Comparison of ENCODE assay signal across 8 cellular contexts in the genomic region with DNA sequence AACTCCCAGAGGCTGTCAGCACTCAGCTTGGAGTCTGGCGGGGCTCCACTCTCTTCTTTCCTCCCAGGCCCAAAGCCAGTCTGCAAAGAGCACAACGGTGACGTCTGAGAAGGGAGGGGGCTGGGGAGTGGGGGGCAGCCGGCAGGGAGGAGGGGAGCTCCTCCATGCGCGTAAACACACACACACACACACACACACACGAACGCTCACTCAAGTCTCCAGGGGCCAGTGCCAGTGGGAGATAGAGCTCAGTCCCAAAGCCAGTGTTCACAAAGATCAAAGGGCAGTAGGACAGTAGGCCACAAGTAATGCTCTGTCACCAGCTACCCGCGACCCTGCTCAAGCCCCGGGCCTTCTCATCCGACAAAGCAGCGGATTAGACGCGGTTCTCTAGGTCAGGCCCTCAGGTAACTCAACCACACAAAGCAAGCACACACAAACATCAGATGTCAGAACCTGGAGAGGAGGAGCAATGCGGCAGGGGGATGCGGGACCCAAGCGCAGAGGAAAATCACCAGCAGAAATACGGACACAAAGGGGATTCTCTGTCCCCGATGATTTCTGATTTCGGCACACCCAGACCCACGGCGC. TPM values are rescaled to one million over a fixed set of nuclear protein-coding genes. Genes with fewer than 3 reads are reported as not detected.
DNase-seq lines count a peak whose midpoint lies in the region; ATAC-seq, FAIRE-seq and TF ChIP-seq lines count a peak whose summit lies in the region.

No MANE protein-coding gene starts in this region.

- ATAC-seq in SK-N-SH treated with all-trans-retinoic acid at 6 μM for 48 hours (peak; percentile 34), natural killer cell (peak in 1 of 3 donors; percentile 15), HG03342 (IDR thresholded peaks at IDR 0.05; ENCODE audit: unreplicated experiment) (no peak)

- TF ChIP-seq CTCF in natural killer cell (IDR thresholded peaks at IDR 0.05) (no peak), GM10266 (IDR thresholded peaks at IDR 0.05; ENCODE audit: control insufficient read depth, insufficient read depth, low read depth, missing control alignments) (no peak)

- peaks cover 16 to 22% of the 10 kb centered on the region in 2 donors for H3K4me1 Mint-ChIP-seq in natural killer cell

- peak overlapping the region; percentile 22 for H3K4me3 Mint-ChIP-seq in natural killer cell

- intact Hi-C loops in natural killer cell (cut with micrococcal nuclease), result no loop called here

- DNase-seq in GM03348 (ENCODE audit: low spot score) (peak; percentile 60), frontal cortex (ENCODE audit: low spot score in 2 of 2) (peak; percentile 72 to 76), natural killer cell (no peak), GM10266 (ENCODE audit: extremely low spot score) (no peak), HPDE6-E6E7 (ENCODE audit: extremely low spot score) (no peak), germinal center (ENCODE audit: low spot score) (no peak)

- peaks cover 23 to 32% of the 10 kb centered on the region in 2 donors for H3K27me3 Mint-ChIP-seq in natural killer cell (ENCODE audit: low read depth in 2 of 2)

- H3K9me3 Mint-ChIP-seq in natural killer cell, result no peaks in the 10 kb centered on the region

- no peak overlapping the region for H3K27ac Mint-ChIP-seq in natural killer cell

- H3K36me3 Mint-ChIP-seq in natural killer cell, result no peaks in the 10 kb centered on the region

- FAIRE-seq in frontal cortex (lab: Jason Lieb, UNC), result no peak

TF ChIP-seq in SK-N-SH treated with all-trans-retinoic acid at 6 μM for 48 hours, 23 proteins besides CTCF, POLR2A, EP300 and RAD21:
- no peak for TF ChIP-seq ZFP3 (CRISPR knock-in tag; IDR thresholded peaks at IDR 0.05)
- TF ChIP-seq OSR1 (CRISPR knock-in tag; IDR thresholded peaks at IDR 0.05), result no peak
- no peak for TF ChIP-seq TOX (CRISPR knock-in tag; IDR thresholded peaks at IDR 0.05; ENCODE audit: borderline replicate concordance)
- TF ChIP-seq ZNF565 (CRISPR knock-in tag; conservative IDR thresholded peaks at IDR 0.05; ENCODE audit: low read depth), result no peak
- no peak for TF ChIP-seq ISL1 (CRISPR knock-in tag; IDR thresholded peaks at IDR 0.05)
- TF ChIP-seq, protein P1, sequence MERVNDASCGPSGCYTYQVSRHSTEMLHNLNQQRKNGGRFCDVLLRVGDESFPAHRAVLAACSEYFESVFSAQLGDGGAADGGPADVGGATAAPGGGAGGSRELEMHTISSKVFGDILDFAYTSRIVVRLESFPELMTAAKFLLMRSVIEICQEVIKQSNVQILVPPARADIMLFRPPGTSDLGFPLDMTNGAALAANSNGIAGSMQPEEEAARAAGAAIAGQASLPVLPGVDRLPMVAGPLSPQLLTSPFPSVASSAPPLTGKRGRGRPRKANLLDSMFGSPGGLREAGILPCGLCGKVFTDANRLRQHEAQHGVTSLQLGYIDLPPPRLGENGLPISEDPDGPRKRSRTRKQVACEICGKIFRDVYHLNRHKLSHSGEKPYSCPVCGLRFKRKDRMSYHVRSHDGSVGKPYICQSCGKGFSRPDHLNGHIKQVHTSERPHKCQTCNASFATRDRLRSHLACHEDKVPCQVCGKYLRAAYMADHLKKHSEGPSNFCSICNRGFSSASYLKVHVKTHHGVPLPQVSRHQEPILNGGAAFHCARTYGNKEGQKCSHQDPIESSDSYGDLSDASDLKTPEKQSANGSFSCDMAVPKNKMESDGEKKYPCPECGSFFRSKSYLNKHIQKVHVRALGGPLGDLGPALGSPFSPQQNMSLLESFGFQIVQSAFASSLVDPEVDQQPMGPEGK (CRISPR knock-in tag; IDR thresholded peaks at IDR 0.05; ENCODE audit: borderline replicate concordance), result no peak
- TF ChIP-seq, protein P2, sequence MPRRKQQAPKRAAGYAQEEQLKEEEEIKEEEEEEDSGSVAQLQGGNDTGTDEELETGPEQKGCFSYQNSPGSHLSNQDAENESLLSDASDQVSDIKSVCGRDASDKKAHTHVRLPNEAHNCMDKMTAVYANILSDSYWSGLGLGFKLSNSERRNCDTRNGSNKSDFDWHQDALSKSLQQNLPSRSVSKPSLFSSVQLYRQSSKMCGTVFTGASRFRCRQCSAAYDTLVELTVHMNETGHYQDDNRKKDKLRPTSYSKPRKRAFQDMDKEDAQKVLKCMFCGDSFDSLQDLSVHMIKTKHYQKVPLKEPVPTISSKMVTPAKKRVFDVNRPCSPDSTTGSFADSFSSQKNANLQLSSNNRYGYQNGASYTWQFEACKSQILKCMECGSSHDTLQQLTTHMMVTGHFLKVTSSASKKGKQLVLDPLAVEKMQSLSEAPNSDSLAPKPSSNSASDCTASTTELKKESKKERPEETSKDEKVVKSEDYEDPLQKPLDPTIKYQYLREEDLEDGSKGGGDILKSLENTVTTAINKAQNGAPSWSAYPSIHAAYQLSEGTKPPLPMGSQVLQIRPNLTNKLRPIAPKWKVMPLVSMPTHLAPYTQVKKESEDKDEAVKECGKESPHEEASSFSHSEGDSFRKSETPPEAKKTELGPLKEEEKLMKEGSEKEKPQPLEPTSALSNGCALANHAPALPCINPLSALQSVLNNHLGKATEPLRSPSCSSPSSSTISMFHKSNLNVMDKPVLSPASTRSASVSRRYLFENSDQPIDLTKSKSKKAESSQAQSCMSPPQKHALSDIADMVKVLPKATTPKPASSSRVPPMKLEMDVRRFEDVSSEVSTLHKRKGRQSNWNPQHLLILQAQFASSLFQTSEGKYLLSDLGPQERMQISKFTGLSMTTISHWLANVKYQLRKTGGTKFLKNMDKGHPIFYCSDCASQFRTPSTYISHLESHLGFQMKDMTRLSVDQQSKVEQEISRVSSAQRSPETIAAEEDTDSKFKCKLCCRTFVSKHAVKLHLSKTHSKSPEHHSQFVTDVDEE (CRISPR knock-in tag; IDR thresholded peaks at IDR 0.05), result no peak
- TF ChIP-seq BACH2 (CRISPR knock-in tag; IDR thresholded peaks at IDR 0.05; ENCODE audit: borderline replicate concordance), result no peak
- TF ChIP-seq, protein P3, sequence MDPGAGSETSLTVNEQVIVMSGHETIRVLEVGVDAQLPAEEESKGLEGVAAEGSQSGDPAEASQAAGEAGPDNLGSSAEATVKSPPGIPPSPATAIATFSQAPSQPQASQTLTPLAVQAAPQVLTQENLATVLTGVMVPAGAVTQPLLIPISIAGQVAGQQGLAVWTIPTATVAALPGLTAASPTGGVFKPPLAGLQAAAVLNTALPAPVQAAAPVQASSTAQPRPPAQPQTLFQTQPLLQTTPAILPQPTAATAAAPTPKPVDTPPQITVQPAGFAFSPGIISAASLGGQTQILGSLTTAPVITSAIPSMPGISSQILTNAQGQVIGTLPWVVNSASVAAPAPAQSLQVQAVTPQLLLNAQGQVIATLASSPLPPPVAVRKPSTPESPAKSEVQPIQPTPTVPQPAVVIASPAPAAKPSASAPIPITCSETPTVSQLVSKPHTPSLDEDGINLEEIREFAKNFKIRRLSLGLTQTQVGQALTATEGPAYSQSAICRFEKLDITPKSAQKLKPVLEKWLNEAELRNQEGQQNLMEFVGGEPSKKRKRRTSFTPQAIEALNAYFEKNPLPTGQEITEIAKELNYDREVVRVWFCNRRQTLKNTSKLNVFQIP (CRISPR knock-in tag; IDR thresholded peaks at IDR 0.05; ENCODE audit: borderline replicate concordance, low read depth), result no peak
- TF ChIP-seq TCF4 (CRISPR knock-in tag; IDR thresholded peaks at IDR 0.05; ENCODE audit: borderline replicate concordance), result no peak

RNA-seq across cellular contexts. Expression of a gene that starts 19.9 kb away (rescaled TPM):
- total RNA-seq in frontal cortex (160 TPM), natural killer cell (10 to 100 TPM; 12.7 to 24.5 (median 18.8) TPM)

RNA-seq across cellular contexts. Expression of a gene that starts 52.9 kb away (rescaled TPM):
- total RNA-seq in frontal cortex, result not detected
- not detected for total RNA-seq in natural killer cell

Comparison
In these comparisons a context has a peak if more than half of its experiments do, and no peak if none do; other contexts are left out.
1. DNase-seq: peak in GM03348 (single experiment) and frontal cortex (2 of 2); none in natural killer cell (single experiment), GM10266 (single experiment), HPDE6-E6E7 (single experiment) and germinal center (single experiment).